ENCODE assay signal across 17 cellular contexts in the genomic region with DNA sequence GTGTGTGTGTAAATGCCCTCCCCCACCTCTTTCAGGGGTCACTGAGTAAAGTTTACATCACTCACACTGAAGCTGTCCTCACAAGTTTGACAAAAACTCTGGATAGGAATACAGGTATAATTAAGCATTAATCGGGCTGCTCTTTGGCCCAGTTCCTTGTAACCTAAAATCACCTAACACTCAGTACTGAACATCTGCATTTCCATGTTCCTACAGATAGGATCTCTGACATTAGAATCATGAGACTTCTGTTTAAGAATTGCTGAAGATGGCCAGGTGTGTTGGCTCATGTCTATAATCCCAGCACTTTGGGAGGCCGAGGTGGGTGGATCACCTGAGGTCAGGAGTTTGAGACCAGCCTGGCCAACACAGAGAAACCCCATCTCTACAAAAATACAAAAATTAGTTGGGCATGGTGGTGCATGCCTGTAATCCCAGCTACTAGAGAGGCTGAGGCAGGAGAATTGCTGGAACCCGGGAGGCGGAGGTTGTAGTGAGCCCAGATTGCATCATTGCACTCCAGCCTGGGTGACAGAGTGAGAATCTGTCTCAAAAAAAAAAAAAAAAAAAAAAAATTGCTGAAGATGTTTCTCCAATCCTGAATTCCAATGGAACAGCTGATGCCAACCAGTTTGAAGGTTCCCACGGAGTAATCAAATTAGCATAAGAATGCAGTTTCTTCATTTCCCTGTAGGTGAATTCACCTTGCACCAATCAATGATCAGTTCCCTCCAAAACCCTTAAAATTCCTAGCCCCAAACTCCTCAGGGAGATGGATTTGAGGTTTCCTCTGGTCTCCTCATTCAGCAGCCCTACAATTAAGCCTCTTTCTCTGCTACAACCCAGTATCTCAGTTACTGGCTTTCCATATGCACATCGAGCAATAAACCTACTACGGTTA. TPM values are rescaled to one million over a fixed set of nuclear protein-coding genes. Genes with fewer than 3 reads are reported as not detected.
"Had no signal": no experiment of that assay in that cellular context is flagged by ENCODE, and none has a peak within 500 bp of the region (broad histone marks: within the 10 kb centered on the region; RNA-seq: fewer than 3 reads in every experiment).

No MANE protein-coding gene starts in this region.

RNA-seq across cellular contexts. Expression of a gene that starts 36.7 kb away (rescaled TPM):
- total RNA-seq: activated CD4-positive, alpha-beta memory T cell treated with anti-CD3 and anti-CD28 coated beads, Interleukin-2, amount 10 ng/mL, durations not matched to agents 7 days and 5 days; activated CD8-positive, alpha-beta memory T cell treated with anti-CD3 and anti-CD28 coated beads, Interleukin-2, amount 10 ng/mL, durations not matched to agents 7 days and 5 days; activated naive CD8-positive, alpha-beta T cell treated with anti-CD3 and anti-CD28 coated beads for 36 hours; activated T-helper 17 cell treated with anti-CD3 and anti-CD28 coated beads, Interleukin-2, amount 50 U/mL, for 72 hours; cardiac septum; fibroblast of lung; kidney epithelial cell; lower leg skin; myocyte; neural crest cell; osteocyte; pulmonary artery endothelial cell; sciatic nerve; smooth muscle cell; T-helper 2 cell treated with Interferon-gamma antibody and Interleukin-4, amounts not matched to agents 100 ng/mL and 5 ng/mL, for 36 hours; thoracic aorta; urinary bladder had no signal
- polyA plus RNA-seq: fibroblast of lung, urinary bladder had no signal

RNA-seq across cellular contexts. Expression of a gene that starts 51.0 kb away (rescaled TPM):
- total RNA-seq: activated CD4-positive, alpha-beta memory T cell treated with anti-CD3 and anti-CD28 coated beads, Interleukin-2, amount 10 ng/mL, durations not matched to agents 7 days and 5 days; activated naive CD8-positive, alpha-beta T cell treated with anti-CD3 and anti-CD28 coated beads for 36 hours; cardiac septum; neural crest cell; sciatic nerve; T-helper 2 cell treated with Interferon-gamma antibody and Interleukin-4, amounts not matched to agents 100 ng/mL and 5 ng/mL, for 36 hours had no signal

RNA-seq across cellular contexts. Expression of a gene that starts 59.0 kb away (rescaled TPM):
- total RNA-seq: myocyte, urinary bladder had no signal
